Comparison of ENCODE assay signal across 8 cellular contexts in the genomic region with DNA sequence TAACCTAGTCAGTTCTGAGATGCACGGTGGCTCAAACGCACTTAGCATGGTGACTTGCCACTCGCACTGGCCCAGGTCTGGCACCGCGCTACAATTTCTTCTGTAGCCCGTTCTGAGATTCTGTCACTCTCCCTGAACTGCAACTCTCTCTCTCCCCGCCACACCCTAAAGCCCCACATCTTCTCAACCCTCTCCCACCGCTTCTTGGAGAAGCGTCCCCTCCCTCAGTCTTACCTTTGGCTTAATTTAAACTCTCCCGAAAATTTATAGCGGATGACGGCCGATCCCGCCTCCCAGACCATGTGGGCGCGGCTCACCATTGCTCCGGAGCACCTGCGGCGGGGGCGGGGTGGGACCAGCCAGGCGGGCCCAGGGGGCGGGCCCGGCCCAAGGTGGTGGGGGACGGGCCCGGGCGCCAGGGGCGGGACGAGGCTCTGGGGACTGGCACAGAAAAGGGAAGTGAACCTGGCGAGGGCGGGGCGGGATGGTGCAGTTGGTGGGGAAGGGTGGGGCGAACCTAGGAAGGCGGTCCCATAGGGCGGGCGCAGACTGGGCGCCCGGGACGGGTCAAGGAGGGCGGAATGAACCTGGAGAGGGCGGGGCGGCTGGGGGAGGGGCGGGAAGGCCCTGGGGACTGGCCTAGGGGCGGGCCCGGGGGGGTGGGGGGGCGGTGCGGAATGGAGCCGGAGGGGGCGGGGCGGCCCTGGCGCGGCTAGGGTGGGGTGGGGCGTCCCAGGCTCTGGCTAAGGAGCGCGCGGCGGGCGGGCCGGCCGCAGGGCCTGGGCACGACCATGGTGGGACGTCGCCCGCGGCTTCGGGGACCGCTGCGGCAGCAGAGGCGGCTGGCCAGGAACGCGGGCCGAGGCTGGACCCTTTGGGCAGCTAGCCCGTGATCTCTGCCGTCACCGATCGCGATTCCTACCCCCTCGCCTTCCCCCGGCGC. TPM values are rescaled to one million over a fixed set of nuclear protein-coding genes. Genes with fewer than 3 reads are reported as not detected.
DNase-seq lines count a peak whose midpoint lies in the region; ATAC-seq, FAIRE-seq and TF ChIP-seq lines count a peak whose summit lies in the region.

A gene (plus strand): TSS at position 730 of the 943 bp plus-strand sequence. CDS start 305 bp downstream, outside the sequence.

- H3K36me3 ChIP-seq in DND-41 (ENCODE audit: insufficient read depth, low read length) (no peaks in the 10 kb centered on the region), Loucy (ENCODE audit: insufficient read depth, low read length) (no peaks in the 10 kb centered on the region), pancreas (no peaks in the 10 kb centered on the region), tibial artery (no peaks in the 10 kb centered on the region)

- peak within 1 kb of the TSS; percentile 76 to 88 for H3K4me3 Mint-ChIP-seq in H9

- no peak within 1 kb of the TSS for H3T11ph ChIP-seq in H9 (ENCODE audit: low read length)

- H3K9me3 ChIP-seq in DND-41 (ENCODE audit: insufficient read depth, low read length, severe bottlenecking) (no peaks in the 10 kb centered on the region), H9 (ENCODE audit: control insufficient read depth, low read depth, low read length) (no peaks in the 10 kb centered on the region), Loucy (ENCODE audit: insufficient read depth, low read depth, low read length) (no peaks in the 10 kb centered on the region), pancreas (no peaks in the 10 kb centered on the region), tibial artery (no peaks in the 10 kb centered on the region)

- no peak within 1 kb of the TSS for H2BK20ac ChIP-seq in H9 (ENCODE audit: low read depth, low read length, poor library complexity, severe bottlenecking)

- H3K18ac ChIP-seq in H9 (ENCODE audit: insufficient read length, low read depth, low read length) = peak within 1 kb of the TSS; percentile 74

- no peak within 1 kb of the TSS for H2BK5ac ChIP-seq in H9 (ENCODE audit: insufficient read length, low read length)

- peaks cover 33% of the 10 kb centered on the region for H3K27me3 Mint-ChIP-seq in H9 (ENCODE audit: low read depth)

- peaks cover 7% of the 10 kb centered on the region; the same call in 1 of the 2 replicates for H3F3A ChIP-seq in Loucy (ENCODE audit: low read depth)

- no CpG with 5 or more reads among the region's 79 CpGs for WGBS in H9 (ENCODE audit: extremely low coverage, insufficient read length, low lambda C conversion rate)
- 1 to 2% methylated on average over 49 to 79 of the region's 79 CpGs for WGBS in pancreas, 2 donors

- H4K20me1 ChIP-seq in DND-41 (ENCODE audit: insufficient read depth, low read length) (no peaks in the 10 kb centered on the region), H9 (ENCODE audit: control insufficient read depth, insufficient read depth, insufficient read length) (no peaks in the 10 kb centered on the region), Loucy (ENCODE audit: insufficient read depth, low read length, poor library complexity, severe bottlenecking) (peaks cover 7% of the 10 kb centered on the region)

- no peak within 1 kb of the TSS for H3K23ac ChIP-seq in H9 (ENCODE audit: insufficient read length, low read depth, low read length)

- intact Hi-C loops in pancreas (cut with DNase I) (no loop called here), tibial artery (cut with DNase I; ENCODE audit: low total_unique reads) (no loop called here)

- no peaks in the 10 kb centered on the region for H3K79me2 ChIP-seq in DND-41 (ENCODE audit: insufficient read depth, low read length)
- H3K79me2 ChIP-seq in H9 (ENCODE audit: insufficient read depth, low read length) = peaks cover 7% of the 10 kb centered on the region; the same call in 1 of the 2 replicates
- H3K79me2 ChIP-seq in Loucy (ENCODE audit: insufficient read depth, low read length) = peaks cover 29% of the 10 kb centered on the region

- H2BK15ac ChIP-seq in H9 (ENCODE audit: low read depth, low read length) = no peak within 1 kb of the TSS

- H3K9me3 Mint-ChIP-seq in H9 = 0 out of 5 replicates have a peak, but pooled peaks cover 0 to 2% of the 10 kb centered on the region in 2 experiments

- no peak for FAIRE-seq in pancreas (lab: Jason Lieb, UNC)

- peaks cover 25 to 28% of the 10 kb centered on the region in 2 experiments for H3K4me1 Mint-ChIP-seq in H9

- no peak within 1 kb of the TSS for H3K56ac ChIP-seq in H9 (ENCODE audit: insufficient read length, low read depth, low read length)

- peaks cover 17% of the 10 kb centered on the region for H3K23me2 ChIP-seq in H9 (ENCODE audit: insufficient read length, low read depth, low read length, poor library complexity, severe bottlenecking)

- no peak within 1 kb of the TSS for H2AK5ac ChIP-seq in H9 (ENCODE audit: insufficient read length, low read length)

- no peak for TF ChIP-seq CTCF in DND-41 (IDR thresholded peaks at IDR 0.05; ENCODE audit: borderline replicate concordance, extremely low read depth, low read length, poor library complexity, severe bottlenecking)
- no peak for TF ChIP-seq CTCF in H9 (conservative IDR thresholded peaks at IDR 0.05)
- TF ChIP-seq CTCF in Loucy (conservative IDR thresholded peaks at IDR 0.05; ENCODE audit: low read length) = no peak
- TF ChIP-seq CTCF in pancreas (IDR thresholded peaks at IDR 0.05) = no peak
- TF ChIP-seq CTCF in tibial artery (IDR thresholded peaks at IDR 0.05) = no peak

- H3K4me3 ChIP-seq in DND-41 (ENCODE audit: low read depth in 1 of 2, low read length in 2 of 2) (peak within 1 kb of the TSS in 1 of 2 experiments; percentile 55; a peak in 3 of 4 replicates), Loucy (ENCODE audit: low read length, poor library complexity, severe bottlenecking) (peak within 1 kb of the TSS; percentile 78), pancreas (peak within 1 kb of the TSS; percentile 38 to 93 (median 65)), tibial artery (peak within 1 kb of the TSS; percentile 56 to 75)

- peak within 1 kb of the TSS; percentile 84 for H3K4me2 ChIP-seq in DND-41 (ENCODE audit: insufficient read depth, low read length)
- peak within 1 kb of the TSS; percentile 94 for H3K4me2 ChIP-seq in H9 (ENCODE audit: insufficient read depth, insufficient read length, low read length)
- H3K4me2 ChIP-seq in Loucy (ENCODE audit: low read depth, low read length, poor library complexity, severe bottlenecking) = peak within 1 kb of the TSS; percentile 84

- H3K27me3 ChIP-seq in DND-41 (ENCODE audit: insufficient read depth, low read length, poor library complexity) (peaks cover 5% of the 10 kb centered on the region), H9 (ENCODE audit: insufficient read depth, low read length) (no peaks in the 10 kb centered on the region; the same call in 1 of the 2 replicates), Loucy (ENCODE audit: insufficient read depth, low read length, poor library complexity, severe bottlenecking) (no peaks in the 10 kb centered on the region), pancreas (no peaks in the 10 kb centered on the region), tibial artery (peaks cover 0 to 11% of the 10 kb centered on the region in 2 donors)

- H2AFZ ChIP-seq in DND-41 (ENCODE audit: low read depth, low read length) (peak within 1 kb of the TSS; percentile 65), H9 (ENCODE audit: low read length) (no peak within 1 kb of the TSS), Loucy (ENCODE audit: low read length) (peak within 1 kb of the TSS; percentile 93)

- no peaks in the 10 kb centered on the region; a peak in 1 of 7 replicates for H3K36me3 Mint-ChIP-seq in H9 (ENCODE audit: insufficient read depth in 1 of 3, low read depth in 3 of 3)

- H3K27ac ChIP-seq in DND-41 (ENCODE audit: low read length) (no peak within 1 kb of the TSS), H9 (ENCODE audit: insufficient read length, low read depth, low read length) (no peak within 1 kb of the TSS), pancreas (peak within 1 kb of the TSS; percentile 89 to 95 (median 94)), tibial artery (peak within 1 kb of the TSS; percentile 44 to 50)

- H3K27ac Mint-ChIP-seq in H9 = peak within 1 kb of the TSS in 1 of 3 experiments; percentile 75; a peak in 1 of 7 replicates

- peak within 1 kb of the TSS; percentile 49; the same call in 1 of the 2 replicates for H3K9ac ChIP-seq in DND-41 (ENCODE audit: low read depth, low read length)
- peak within 1 kb of the TSS; percentile 60 for H3K9ac ChIP-seq in H9 (ENCODE audit: extremely low read depth, insufficient read length, low read length)
- peak within 1 kb of the TSS; percentile 73 for H3K9ac ChIP-seq in Loucy (ENCODE audit: low read depth, low read length, poor library complexity, severe bottlenecking)

- ATAC-seq in DND-41 (ENCODE audit: insufficient read depth, low read depth) (peak; percentile 86), pancreas (peak; percentile 87 to 94 (median 88))

- H3K9me2 ChIP-seq in Loucy (replicated peaks; ENCODE audit: low read depth, low read length) = no peaks in the 10 kb centered on the region

- H4K5ac ChIP-seq in H9 (ENCODE audit: insufficient read length, low read depth, low read length) = no peak within 1 kb of the TSS

- H3K4me1 ChIP-seq in DND-41 (ENCODE audit: insufficient read depth, low read length) (peaks cover 14% of the 10 kb centered on the region), H9 (ENCODE audit: insufficient read depth, low read length) (peaks cover 2% of the 10 kb centered on the region; the same call in 1 of the 2 replicates), Loucy (ENCODE audit: insufficient read depth, low read length, poor library complexity, severe bottlenecking) (peaks cover 34% of the 10 kb centered on the region), pancreas (peaks cover 0 to 29% (median 6%) of the 10 kb centered on the region in 3 donors), tibial artery (peaks cover 0 to 24% (median 17%) of the 10 kb centered on the region in 4 donors)

- H3K79me1 ChIP-seq in H9 (ENCODE audit: insufficient read depth, low read depth, low read length, poor library complexity, severe bottlenecking) = no peaks in the 10 kb centered on the region

- H2BK12ac ChIP-seq in H9 (ENCODE audit: insufficient read length, low read depth, low read length) = no peak within 1 kb of the TSS

- H3K4ac ChIP-seq in H9 (ENCODE audit: low read depth, low read length) = no peak within 1 kb of the TSS

- DNase-seq in DND-41 = peak; percentile 66
- peak; percentile 99 for DNase-seq in H9
- peak; percentile 68 for DNase-seq in SHP77 treated with DMSO at 0.1 percent for 48 hours (lab: John Stamatoyannopoulos, UW)
- DNase-seq in activated effector memory CD4-positive, alpha-beta T cell treated with anti-CD3 and anti-CD28 coated beads, Interleukin-2, amount 50 U/mL, for 16 hours = peak; percentile 95
- DNase-seq in glomerular visceral epithelial cell (ENCODE audit: extremely low spot score) = peak; percentile 98
- peak; percentile 96 to 99 (median 99) for DNase-seq in pancreas
- peak; percentile 75 to 88 for DNase-seq in tibial artery

- peak within 1 kb of the TSS; percentile 97 for H3K14ac ChIP-seq in H9 (ENCODE audit: insufficient read depth, low read length)

- H4K91ac ChIP-seq in H9 (ENCODE audit: insufficient read length, low read depth, low read length) = no peak within 1 kb of the TSS

- H4K8ac ChIP-seq in H9 (replicated peaks; ENCODE audit: insufficient read length, low read depth, low read length) = no peak within 1 kb of the TSS

- H2BK120ac ChIP-seq in H9 (ENCODE audit: low read depth, low read length, poor library complexity, severe bottlenecking) = no peak within 1 kb of the TSS

RNA-seq across cellular contexts. Expression of the gene that starts here (rescaled TPM):
- total RNA-seq in H9 (2021) = 11.6 and 11.7 TPM in 2 replicates
- 10 to 100 TPM; 12.6 to 18.8 (median 15.3) TPM for total RNA-seq in pancreas
- polyA plus RNA-seq in pancreas = 10 to 100 TPM in 1 of 2 donors, 1 to 10 TPM in 1; 9.7 to 22.0 TPM

Comparison
In these comparisons a context has a peak if more than half of its experiments do, and no peak if none do; other contexts are left out.
1. H3K27ac ChIP-seq: peak in pancreas (4 of 4) and tibial artery (2 of 2); none in DND-41 (single experiment) and H9 (single experiment).
2. Peak in every context shown above with its lines, with median percentiles within 50 percentile points of each other: DNase-seq, H3K4me2 ChIP-seq and H3K9ac ChIP-seq.